8 cellular contexts compared by ENCODE assay signal in the genomic region with DNA sequence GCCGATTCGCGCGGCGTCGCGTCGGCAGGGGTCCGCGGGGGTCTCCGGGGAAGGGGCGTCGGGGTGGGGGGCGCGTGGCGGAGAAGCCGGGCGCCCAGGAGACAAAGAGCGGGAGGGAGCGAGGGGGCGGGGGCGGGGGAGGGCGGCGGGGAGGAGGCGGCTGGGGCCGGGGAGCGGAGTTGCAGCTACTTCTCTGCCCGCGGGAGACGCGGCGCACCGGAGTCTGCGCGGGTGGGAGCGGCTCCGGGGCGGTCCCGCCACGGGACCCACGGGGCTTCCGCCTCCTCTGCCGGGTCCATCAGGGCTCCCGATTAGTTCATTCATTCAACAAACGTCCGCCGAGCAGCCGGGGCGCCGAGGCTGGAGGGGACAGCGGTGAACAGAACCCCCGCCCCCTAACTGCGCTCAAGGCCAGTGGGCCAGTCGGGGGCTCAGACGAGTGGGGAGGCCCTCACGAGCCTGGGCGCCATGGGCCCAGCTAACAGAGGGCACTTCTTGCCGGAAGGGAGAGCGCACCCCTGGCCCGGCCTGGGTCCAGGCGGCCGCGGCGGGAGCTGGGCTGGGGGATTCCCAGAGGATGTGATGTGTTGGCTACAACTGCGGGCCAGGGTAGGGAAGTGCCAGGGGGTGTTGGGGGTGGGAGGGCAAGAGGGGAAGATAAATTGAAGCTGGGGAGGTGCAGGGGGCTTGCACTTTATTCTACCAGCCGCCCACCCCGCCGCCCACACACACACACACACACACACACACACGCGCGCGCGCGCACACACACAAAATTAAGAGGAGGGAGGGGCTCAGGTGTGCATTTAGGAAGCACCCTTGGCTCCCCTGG. TPM values are rescaled to one million over a fixed set of nuclear protein-coding genes. Genes with fewer than 3 reads are reported as not detected.
DNase-seq lines count a peak whose midpoint lies in the region; ATAC-seq and TF ChIP-seq lines count a peak whose summit lies in the region.

A gene (minus strand): TSS at position 215 of the 832 bp plus-strand sequence. CDS start 5,201 bp downstream, outside the sequence.

- H3K27me3 ChIP-seq in left ventricle myocardium inferior (ENCODE audit: low read depth) = peaks cover 11% of the 10 kb centered on the region

- peaks cover 56% of the 10 kb centered on the region for H3K4me1 ChIP-seq in left ventricle myocardium inferior

- H3K4me3 ChIP-seq in left ventricle myocardium inferior = peak within 1 kb of the TSS; percentile 66

- H3K36me3 ChIP-seq in left ventricle myocardium inferior = peaks cover 11% of the 10 kb centered on the region

- no peak for TF ChIP-seq CTCF in left ventricle myocardium inferior (IDR thresholded peaks at IDR 0.05; ENCODE audit: borderline replicate concordance)

- intact Hi-C loops in left ventricle myocardium inferior (cut with micrococcal nuclease) = no loop called here
- intact Hi-C loops in sciatic nerve (cut with DNase I) = no loop called here

- H3K27ac ChIP-seq in left ventricle myocardium inferior (replicated peaks) = no peak within 1 kb of the TSS

- no peaks in the 10 kb centered on the region for H3K9me3 ChIP-seq in left ventricle myocardium inferior (replicated peaks)

- ATAC-seq in sciatic nerve (peak; percentile 20), HG03565 (IDR thresholded peaks at IDR 0.05; ENCODE audit: unreplicated experiment) (no peak)

- peak; percentile 14 for DNase-seq in COLO668 (lab: John Stamatoyannopoulos, UW; ENCODE audit: unreplicated experiment)
- peak; percentile 75 for DNase-seq in HuH-7.5 (ENCODE audit: low spot score)
- peak; percentile 49 for DNase-seq in activated naive CD4-positive, alpha-beta T cell treated with anti-CD3 and anti-CD28 coated beads, Interleukin-2, amount 50 U/mL, for 16 hours
- DNase-seq in left ventricle myocardium inferior = no peak
- DNase-seq in sciatic nerve (ENCODE audit: low spot score) = peak; percentile 59
- no peak for DNase-seq in OCI-M2 (lab: John Stamatoyannopoulos, UW; ENCODE audit: unreplicated experiment)
- no peak for DNase-seq in NOMO-1 treated with DMSO at 0.1 percent for 48 hours (lab: John Stamatoyannopoulos, UW; ENCODE audit: unreplicated experiment)

RNA-seq across cellular contexts. Expression of the gene that starts here (rescaled TPM):
- 1.6 TPM for total RNA-seq in left ventricle myocardium inferior
- 2.5 TPM for total RNA-seq in sciatic nerve

Comparison
In these comparisons a context has a peak if more than half of its experiments do, and no peak if none do; other contexts are left out.
1. DNase-seq: peak in COLO668 (single experiment), HuH-7.5 (single experiment), activated naive CD4-positive, alpha-beta T cell treated with anti-CD3 and anti-CD28 coated beads, Interleukin-2, amount 50 U/mL, for 16 hours (single experiment) and sciatic nerve (single experiment); none in left ventricle myocardium inferior (single experiment), OCI-M2 (single experiment) and NOMO-1 treated with DMSO at 0.1 percent for 48 hours (single experiment).